Comparison of ENCODE assay signal across 2 cellular contexts in genomic region chr1:10816743-10817369, GRCh38.
TF ChIP-seq lines count a peak whose summit lies in the region.

No MANE protein-coding gene starts in this region.

TF ChIP-seq in GM23338, 12 proteins besides CTCF, POLR2A, EP300 and RAD21:
- no peak for TF ChIP-seq ZNF114 (CRISPR knock-in tag; IDR thresholded peaks at IDR 0.05)
- peak; percentile 55 for TF ChIP-seq REST (IDR thresholded peaks at IDR 0.05; ENCODE audit: unreplicated experiment)

TF ChIP-seq in H1, 55 proteins besides CTCF, POLR2A, EP300 and RAD21:
- TF ChIP-seq POU5F1 (IDR thresholded peaks at IDR 0.05; ENCODE audit: low read depth, low read length), result no peak
